ENCODE assay signal across 1 cellular context in genomic region chr11:66779651-66780050, GRCh38. TPM values are rescaled to one million over a fixed set of nuclear protein-coding genes. Genes with fewer than 3 reads are reported as not detected.
"Had no signal": no experiment of that assay in that cellular context is flagged by ENCODE, and none has a peak within 500 bp of the region (broad histone marks: within the 10 kb centered on the region; RNA-seq: fewer than 3 reads in every experiment).

No MANE protein-coding gene starts in this region.

RNA-seq across cellular contexts. Expression of gene SPTBN2, which starts 50.6 kb away (rescaled TPM):
- polyA plus RNA-seq: IgD-negative memory B cell had no signal
